ENCODE assay signal across 8 cellular contexts in genomic region chr20:63682384-63683139, GRCh38. TPM values are rescaled to one million over a fixed set of nuclear protein-coding genes. Genes with fewer than 3 reads are reported as not detected.
DNase-seq lines count a peak whose midpoint lies in the region; ATAC-seq and TF ChIP-seq lines count a peak whose summit lies in the region.

No MANE protein-coding gene starts in this region.

- ATAC-seq in GM21825 (IDR thresholded peaks at IDR 0.05; ENCODE audit: unreplicated experiment) (no peak), GM21447 (IDR thresholded peaks at IDR 0.05; ENCODE audit: unreplicated experiment) (no peak)

- WGBS in prostate gland: 60% methylated on average over 22 of the region's 22 CpGs

- H3K9me3 ChIP-seq in SJSA1 (replicated peaks): no peaks in the 10 kb centered on the region
- no peaks in the 10 kb centered on the region for H3K9me3 ChIP-seq in prostate gland

- H3K27ac ChIP-seq in SJSA1: peak overlapping the region; percentile 81
- peak overlapping the region; percentile 36 to 66 for H3K27ac ChIP-seq in prostate gland

- peak; percentile 98 for DNase-seq in Daoy (ENCODE audit: low read depth)
- peak; percentile 95 to 97 for DNase-seq in SJSA1 (ENCODE audit: low read depth in 1 of 2, low spot score in 2 of 2)
- peak; percentile 89 for DNase-seq in fibroblast of the conjunctiva (ENCODE audit: low read depth)
- DNase-seq in prostate gland (ENCODE audit: low spot score): no peak
- no peak for DNase-seq in NCI-H524 (lab: John Stamatoyannopoulos, UW)
- no peak for DNase-seq in NCI-H748 treated with DMSO at 0.1 percent for 48 hours (lab: John Stamatoyannopoulos, UW)

- intact Hi-C loops in prostate gland (cut with DNase I): no loop called here

- no peak for TF ChIP-seq CTCF in prostate gland (IDR thresholded peaks at IDR 0.05)

- no peak overlapping the region for H3K4me3 ChIP-seq in SJSA1
- H3K4me3 ChIP-seq in prostate gland: no peak overlapping the region

- H3K4me1 ChIP-seq in SJSA1 (replicated peaks): peaks cover 23% of the 10 kb centered on the region
- H3K4me1 ChIP-seq in prostate gland (replicated peaks): no peaks in the 10 kb centered on the region

- H3K36me3 ChIP-seq in SJSA1: peaks cover 65% of the 10 kb centered on the region
- H3K36me3 ChIP-seq in prostate gland: no peaks in the 10 kb centered on the region

- TF ChIP-seq POLR2A in prostate gland (IDR thresholded peaks at IDR 0.05): no peak

- no peaks in the 10 kb centered on the region for H3K27me3 ChIP-seq in SJSA1 (replicated peaks)
- H3K27me3 ChIP-seq in prostate gland (replicated peaks; ENCODE audit: insufficient read depth): no peaks in the 10 kb centered on the region

RNA-seq across cellular contexts. Expression of gene TNFRSF6B, which starts 13.9 kb away (rescaled TPM):
- total RNA-seq in Daoy (2014; rRNA removed; shearing (Covaris generic)): 12.6 and 14.7 TPM in 2 replicates
- total RNA-seq in SJSA1 (2014; rRNA removed; shearing (Covaris generic)): 1.9 TPM in 1 of 2 replicates, not detected in the other
- 10 to 100 TPM in 1 of 2 donors, 1 to 10 TPM in 1; 6.7 to 12.2 TPM for total RNA-seq in prostate gland

RNA-seq across cellular contexts. Expression of gene RTEL1, which starts 24.4 kb away (rescaled TPM):
- total RNA-seq in Daoy (2014; rRNA removed; shearing (Covaris generic)): 11.4 and 26.0 TPM in 2 replicates
- total RNA-seq in SJSA1 (2014; rRNA removed; shearing (Covaris generic)): 8.4 and 11.0 TPM in 2 replicates
- 10 to 100 TPM; 21.8 to 42.6 TPM for total RNA-seq in prostate gland

RNA-seq across cellular contexts. Expression of gene ARFRP1, which starts 25.2 kb away (rescaled TPM):
- 25.1 and 28.2 TPM in 2 replicates for total RNA-seq in Daoy (2014; rRNA removed; shearing (Covaris generic))
- 49.1 and 67.6 TPM in 2 replicates for total RNA-seq in SJSA1 (2014; rRNA removed; shearing (Covaris generic))
- 10 to 100 TPM; 36.8 to 50.8 TPM for total RNA-seq in prostate gland

RNA-seq across cellular contexts. Expression of gene ZGPAT, which starts 25.3 kb away (rescaled TPM):
- 18.7 and 29.2 TPM in 2 replicates for total RNA-seq in Daoy (2014; rRNA removed; shearing (Covaris generic))
- 22.8 and 43.9 TPM in 2 replicates for total RNA-seq in SJSA1 (2014; rRNA removed; shearing (Covaris generic))
- 10 to 100 TPM; 29.3 to 55.5 TPM for total RNA-seq in prostate gland

RNA-seq across cellular contexts. Expression of gene STMN3, which starts 29.3 kb away (rescaled TPM):
- 18.5 and 23.3 TPM in 2 replicates for total RNA-seq in Daoy (2014; rRNA removed; shearing (Covaris generic))
- 1.3 and 4.6 TPM in 2 replicates for total RNA-seq in SJSA1 (2014; rRNA removed; shearing (Covaris generic))
- 10 to 100 TPM; 21.2 to 24.5 TPM for total RNA-seq in prostate gland

Comparison
In these comparisons a context has a peak if more than half of its experiments do, and no peak if none do; other contexts are left out.
1. DNase-seq: peak in Daoy (single experiment), SJSA1 (2 of 2) and fibroblast of the conjunctiva (single experiment); none in prostate gland (single experiment), NCI-H524 (0 of 2) and NCI-H748 treated with DMSO at 0.1 percent for 48 hours (single experiment).